Comparison of ENCODE assay signal across 26 cellular contexts in the genomic region with DNA sequence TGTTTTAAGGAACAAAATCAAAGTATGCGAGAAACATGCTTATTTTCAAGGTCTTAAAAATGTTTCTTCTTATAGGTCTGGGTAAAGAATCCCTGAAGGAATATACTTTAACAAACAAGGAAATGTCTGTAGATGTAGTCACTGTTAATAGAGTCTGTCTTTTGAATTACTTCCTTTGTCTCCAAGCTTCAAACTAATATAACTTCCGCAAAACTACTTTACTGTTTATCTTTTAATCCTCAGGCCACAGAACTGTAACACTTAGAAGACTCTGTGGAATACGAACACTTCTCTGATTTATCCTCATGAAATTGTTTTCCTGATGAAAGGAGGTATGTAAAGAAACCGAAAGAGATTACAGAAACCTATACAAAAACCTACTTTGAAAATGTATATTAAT.
DNase-seq lines count a peak whose midpoint lies in the region; ATAC-seq and TF ChIP-seq lines count a peak whose summit lies in the region.
"Had no signal": no experiment of that assay in that cellular context is flagged by ENCODE, and none has a peak within 500 bp of the region (broad histone marks: within the 10 kb centered on the region; RNA-seq: fewer than 3 reads in every experiment).

No MANE protein-coding gene starts in this region.

- TF ChIP-seq CTCF in IMR-90 (conservative IDR thresholded peaks at IDR 0.05; ENCODE audit: low read depth, low read length), result no peak
- TF ChIP-seq CTCF in osteocyte (IDR thresholded peaks at IDR 0.05), result no peak
- TF ChIP-seq CTCF in A673 (conservative IDR thresholded peaks at IDR 0.05; ENCODE audit: low read depth, low read length), result no peak
- TF ChIP-seq CTCF in GM10266 (IDR thresholded peaks at IDR 0.05; ENCODE audit: control insufficient read depth, insufficient read depth, low read depth, missing control alignments), result no peak

- H3K27ac ChIP-seq in IMR-90 (ENCODE audit: insufficient read depth, low read length) (no peak overlapping the region), SJSA1 (peak overlapping the region; percentile 49), epithelial cell of prostate (peak overlapping the region; percentile 10), A673 (ENCODE audit: low read depth, low read length, poor library complexity, severe bottlenecking) (no peak overlapping the region)
- H3K27ac ChIP-seq: body of pancreas, colonic mucosa, prostate gland, vagina had no signal

- H3K23ac ChIP-seq in IMR-90 (ENCODE audit: low read depth, low read length), result no peak overlapping the region

- H3K18ac ChIP-seq in IMR-90 (ENCODE audit: low read depth, low read length), result no peak overlapping the region

- H2BK5ac ChIP-seq in IMR-90 (ENCODE audit: low read depth, low read length, poor library complexity, severe bottlenecking), result peak overlapping the region; percentile 58

- H3K14ac ChIP-seq in IMR-90 (replicated peaks; ENCODE audit: low read depth, low read length), result 0 out of 2 replicates have a peak overlapping the region, but pooled peaks have one; percentile 13

- intact Hi-C loops in IMR-90 (cut with micrococcal nuclease), result no loop called here
- intact Hi-C loops in A673 (cut with micrococcal nuclease; ENCODE audit: unreplicated experiment), result no loop called here

- TF ChIP-seq RAD21 in IMR-90 (IDR thresholded peaks at IDR 0.05; ENCODE audit: low read length), result no peak

- H3K79me1 ChIP-seq in IMR-90 (ENCODE audit: low read depth in 1 of 2, low read length in 2 of 2), result no peaks in the 10 kb centered on the region

- in situ Hi-C loops in IMR-90 (cut with MboI; ENCODE audit: low sequenced_read_pairs), result no loop called here

- H3K4me3 Mint-ChIP-seq in osteocyte (ENCODE audit: unreplicated experiment), result no peak overlapping the region
- H3K4me3 Mint-ChIP-seq: CD4-positive, alpha-beta memory T cell; naive thymus-derived CD8-positive, alpha-beta T cell; stimulated activated effector memory CD8-positive, alpha-beta T cell treated with anti-CD3 and anti-CD28 coated beads, Interleukin-12 subunit alpha, Interleukin-12 subunit beta, amount 100 ng/mL, for 72 hours had no signal

- dilution Hi-C loops in IMR-90 (cut with HindIII; ENCODE audit: low sequenced_read_pairs, unreplicated experiment), result no loop called here

- H2BK120ac ChIP-seq in IMR-90 (ENCODE audit: low read depth, low read length), result no peak overlapping the region; the same call in 1 of the 2 replicates

- H3K4me1 Mint-ChIP-seq in osteocyte (ENCODE audit: unreplicated experiment), result peaks cover 20% of the 10 kb centered on the region
- H3K4me1 Mint-ChIP-seq: CD4-positive, alpha-beta memory T cell; stimulated activated effector memory CD8-positive, alpha-beta T cell treated with anti-CD3 and anti-CD28 coated beads, Interleukin-12 subunit alpha, Interleukin-12 subunit beta, amount 100 ng/mL, for 72 hours had no signal

- H2BK15ac ChIP-seq in IMR-90 (ENCODE audit: low read depth, low read length), result no peak overlapping the region

- WGBS in IMR-90 (ENCODE audit: extremely low coverage in 2 of 2, insufficient read length in 1 of 2), 2 experiments, result no CpG with 5 or more reads among the region's 4 CpGs

- H3K9ac ChIP-seq in IMR-90 (ENCODE audit: low read depth, low read length), result no peak overlapping the region

- H4K5ac ChIP-seq in IMR-90 (ENCODE audit: low read depth, low read length), result no peak overlapping the region

- H2BK20ac ChIP-seq in IMR-90 (ENCODE audit: low read depth, low read length), result no peak overlapping the region

- no peaks in the 10 kb centered on the region for H3K27me3 Mint-ChIP-seq in osteocyte (ENCODE audit: unreplicated experiment)
- H3K27me3 Mint-ChIP-seq: CD4-positive, alpha-beta memory T cell; naive thymus-derived CD8-positive, alpha-beta T cell had no signal

- H2AFZ ChIP-seq in IMR-90 (replicated peaks; ENCODE audit: low read length, poor library complexity), result no peak overlapping the region

- no peak for TF ChIP-seq POLR2A in IMR-90 (IDR thresholded peaks at IDR 0.05; ENCODE audit: low read depth, low read length)

- H3K56ac ChIP-seq in IMR-90 (ENCODE audit: extremely low read depth, insufficient read depth, low read length), result no peak overlapping the region

- H3K9me3 ChIP-seq in IMR-90 (ENCODE audit: control insufficient read depth, insufficient read depth, low read length) (no peaks in the 10 kb centered on the region), SJSA1 (replicated peaks) (no peaks in the 10 kb centered on the region), A673 (ENCODE audit: low read depth, low read length, poor library complexity, severe bottlenecking) (no peaks in the 10 kb centered on the region)
- H3K9me3 ChIP-seq: body of pancreas, colonic mucosa, prostate gland, vagina had no signal

- H2AK5ac ChIP-seq in IMR-90 (ENCODE audit: low read depth, low read length), result no peak overlapping the region

- no peaks in the 10 kb centered on the region for H4K20me1 ChIP-seq in IMR-90 (ENCODE audit: insufficient read depth, low read length)

- H3K36me3 ChIP-seq in IMR-90 (ENCODE audit: control insufficient read depth, insufficient read depth, low read length), result no peaks in the 10 kb centered on the region
- no peaks in the 10 kb centered on the region for H3K36me3 ChIP-seq in SJSA1
- H3K36me3 ChIP-seq in A673 (ENCODE audit: insufficient read depth, low read length, poor library complexity, severe bottlenecking), result no peaks in the 10 kb centered on the region
- H3K36me3 ChIP-seq: colonic mucosa, prostate gland, vagina had no signal

- H3K27me3 ChIP-seq in IMR-90 (ENCODE audit: control insufficient read depth, insufficient read depth, low read length) (no peaks in the 10 kb centered on the region), SJSA1 (replicated peaks) (no peaks in the 10 kb centered on the region), A673 (replicated peaks; ENCODE audit: insufficient read depth, low read depth, low read length, poor library complexity) (no peaks in the 10 kb centered on the region)
- H3K27me3 ChIP-seq: body of pancreas, colonic mucosa, vagina had no signal

- DNase-seq in IMR-90, result peak; percentile 5
- DNase-seq in SJSA1 (ENCODE audit: low read depth in 1 of 2, low spot score in 2 of 2), result peak in 1 of 2 experiments; percentile 13
- no peak for DNase-seq in epithelial cell of prostate (ENCODE audit: low read depth, low spot score)
- no peak for DNase-seq in osteocyte (ENCODE audit: extremely low spot score, unreplicated experiment)
- DNase-seq in A673 (ENCODE audit: low spot score), result no peak
- DNase-seq in GM10266 (ENCODE audit: extremely low spot score), result no peak
- DNase-seq: activated CD8-positive, alpha-beta memory T cell treated with anti-CD3 and anti-CD28 coated beads, Interleukin-2, amount 50 U/mL, for 48 hours; body of pancreas; CD4-positive, alpha-beta memory T cell; colonic mucosa; DMS153; GDM1; glutamatergic neuron; H7; left colon; mesendoderm; naive thymus-derived CD8-positive, alpha-beta T cell; NCI-H2171 treated with DMSO at 0.1 percent for 48 hours; PC-3; SHP77 treated with DMSO at 0.1 percent for 48 hours; stimulated activated CD4-positive, alpha-beta T cell treated with anti-CD3 and anti-CD28 coated beads, Interleukin-2, amount 100 ng/mL, for 24 hours; T-helper 2 cell had no signal

- no peak overlapping the region; a peak in 1 of 4 replicates for H4K8ac ChIP-seq in IMR-90 (ENCODE audit: low read depth in 2 of 2, low read length in 2 of 2)

- H3K27ac Mint-ChIP-seq in osteocyte (ENCODE audit: unreplicated experiment), result peak overlapping the region; percentile 64
- H3K27ac Mint-ChIP-seq: CD4-positive, alpha-beta memory T cell; naive thymus-derived CD8-positive, alpha-beta T cell; stimulated activated effector memory CD8-positive, alpha-beta T cell treated with anti-CD3 and anti-CD28 coated beads, Interleukin-12 subunit alpha, Interleukin-12 subunit beta, amount 100 ng/mL, for 72 hours had no signal

- no peak overlapping the region for H2AK9ac ChIP-seq in IMR-90 (replicated peaks; ENCODE audit: low read depth, low read length, poor library complexity)

- H3K4ac ChIP-seq in IMR-90 (ENCODE audit: low read depth, low read length), result no peak overlapping the region

- POLR2A ChIA-PET in IMR-90 (lab: Charles Lee; ENCODE audit: unreplicated experiment), result no interaction called here
- POLR2A ChIA-PET in A673 (lab: Charles Lee; ENCODE audit: low non-redundant PET), result no interaction called here

- no peaks in the 10 kb centered on the region; the same call in 1 of the 2 replicates for H3K4me1 ChIP-seq in IMR-90 (ENCODE audit: control insufficient read depth, insufficient read depth, low read length)
- H3K4me1 ChIP-seq in SJSA1 (replicated peaks), result peaks cover 18% of the 10 kb centered on the region
- H3K4me1 ChIP-seq in A673 (ENCODE audit: insufficient read depth, low read length, poor library complexity, severe bottlenecking), result no peaks in the 10 kb centered on the region
- H3K4me1 ChIP-seq: body of pancreas, colonic mucosa, prostate gland, vagina had no signal

- no peak overlapping the region for H4K91ac ChIP-seq in IMR-90 (ENCODE audit: insufficient read depth, low read depth, low read length)

- H3K4me2 ChIP-seq in IMR-90 (ENCODE audit: low read depth, low read length), result no peak overlapping the region

- H3K4me3 ChIP-seq in IMR-90 (ENCODE audit: insufficient read depth, low read depth, low read length), result no peak overlapping the region
- no peak overlapping the region for H3K4me3 ChIP-seq in SJSA1
- H3K4me3 ChIP-seq in A673 (ENCODE audit: low read depth, low read length, poor library complexity, severe bottlenecking), result no peak overlapping the region
- H3K4me3 ChIP-seq: body of pancreas, colonic mucosa, prostate gland, vagina had no signal

- H3K9me3 Mint-ChIP-seq in osteocyte (ENCODE audit: unreplicated experiment), result peaks cover 5% of the 10 kb centered on the region

- ATAC-seq in IMR-90 (ENCODE audit: low read depth) (no peak), HG03521 (IDR thresholded peaks at IDR 0.05; ENCODE audit: unreplicated experiment) (no peak)
- ATAC-seq: body of pancreas; left colon; naive thymus-derived CD8-positive, alpha-beta T cell; PC-3; stimulated activated effector memory CD8-positive, alpha-beta T cell treated with anti-CD3 and anti-CD28 coated beads, Interleukin-12 subunit alpha, Interleukin-12 subunit beta, amount 100 ng/mL, for 72 hours had no signal

- BruUV-seq in IMR-90 (replicated peaks; lab: Mats Ljungman, UMichigan), result no TSS peak
- BruUV-seq in A673 (replicated peaks; lab: Mats Ljungman, UMichigan), result no TSS peak

- no peaks in the 10 kb centered on the region for H3K9me1 ChIP-seq in IMR-90 (ENCODE audit: insufficient read depth, low read length)

- CTCF ChIA-PET in IMR-90 (lab: Yijun Ruan, JAX) (no interaction called here), A673 (lab: Charles Lee) (no interaction called here)

- no peaks in the 10 kb centered on the region for H3K36me3 Mint-ChIP-seq in osteocyte (ENCODE audit: unreplicated experiment)
- H3K36me3 Mint-ChIP-seq: CD4-positive, alpha-beta memory T cell; naive thymus-derived CD8-positive, alpha-beta T cell; stimulated activated effector memory CD8-positive, alpha-beta T cell treated with anti-CD3 and anti-CD28 coated beads, Interleukin-12 subunit alpha, Interleukin-12 subunit beta, amount 100 ng/mL, for 72 hours had no signal

TF ChIP-seq in IMR-90, 13 proteins besides CTCF, POLR2A, EP300 and RAD21 (continues in another document):
- no peak for TF ChIP-seq CHD1 (IDR thresholded peaks at IDR 0.05; ENCODE audit: low read depth, low read length)
- no peak for TF ChIP-seq CEBPB (IDR thresholded peaks at IDR 0.05; ENCODE audit: low read depth, low read length)
- no peak for TF ChIP-seq BHLHE40 (IDR thresholded peaks at IDR 0.05; ENCODE audit: low read depth, low read length)

Comparison
In these comparisons a context has a peak if more than half of its experiments do, and no peak if none do; other contexts are left out.
1. H3K27ac ChIP-seq: peak in SJSA1 (single experiment) and epithelial cell of prostate (single experiment); none in IMR-90 (single experiment) and A673 (single experiment).